Comparison of ENCODE assay signal across 15 cellular contexts in the genomic region with DNA sequence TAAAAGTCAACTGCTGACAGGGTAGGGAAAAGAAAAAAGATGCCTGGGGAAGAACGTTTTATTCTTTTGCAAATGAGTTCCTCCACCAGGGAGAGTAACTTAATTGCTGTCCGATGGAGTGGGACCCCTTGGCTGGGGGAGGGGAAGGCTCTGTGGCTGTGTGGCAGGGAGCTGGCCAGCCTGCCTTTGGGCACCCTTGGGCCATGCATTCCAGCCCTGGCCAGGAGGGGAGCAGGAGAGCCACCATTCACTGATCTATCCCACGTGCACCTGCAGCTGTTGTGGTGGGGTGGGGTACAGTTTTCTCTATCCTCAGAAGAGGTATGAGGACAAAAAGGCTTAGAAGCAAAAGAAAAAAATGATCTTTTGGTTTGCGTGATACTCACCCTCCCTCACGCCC.
DNase-seq lines count a peak whose midpoint lies in the region; ATAC-seq, FAIRE-seq and TF ChIP-seq lines count a peak whose summit lies in the region.
"Had no signal": no experiment of that assay in that cellular context is flagged by ENCODE, and none has a peak within 500 bp of the region (broad histone marks: within the 10 kb centered on the region; RNA-seq: fewer than 3 reads in every experiment).

No MANE protein-coding gene starts in this region.

- H2BK15ac ChIP-seq in H9 (ENCODE audit: low read depth, low read length) = no peak overlapping the region

- H3K36me3 ChIP-seq in keratinocyte (ENCODE audit: control insufficient read depth in 2 of 2, extremely low read depth in 1 of 2, insufficient read depth in 2 of 2, low read length in 2 of 2) (no peaks in the 10 kb centered on the region), ovary (no peaks in the 10 kb centered on the region), small intestine (ENCODE audit: control insufficient read depth in 2 of 2, insufficient read depth in 2 of 2, low read length in 2 of 2) (no peaks in the 10 kb centered on the region)
- H3K36me3 ChIP-seq: heart right ventricle had no signal

- no peaks in the 10 kb centered on the region; a peak in 1 of 7 replicates for H3K36me3 Mint-ChIP-seq in H9 (ENCODE audit: insufficient read depth in 1 of 3, low read depth in 3 of 3)

- H3K4me1 ChIP-seq in A549 (no peaks in the 10 kb centered on the region), H9 (ENCODE audit: insufficient read depth, low read length) (peaks cover 3% of the 10 kb centered on the region; the same call in 1 of the 2 replicates), keratinocyte (ENCODE audit: control insufficient read depth, extremely low read depth, insufficient read depth, low read length) (no peaks in the 10 kb centered on the region), ovary (ENCODE audit: insufficient read depth) (no peaks in the 10 kb centered on the region), small intestine (ENCODE audit: control insufficient read depth in 2 of 2, insufficient read depth in 1 of 2, low read depth in 1 of 2, low read length in 1 of 2) (no peaks in the 10 kb centered on the region)
- H3K4me1 ChIP-seq: Caco-2, heart right ventricle had no signal

- H3K9me3 ChIP-seq in A549 (no peaks in the 10 kb centered on the region), H9 (ENCODE audit: control insufficient read depth, low read depth, low read length) (no peaks in the 10 kb centered on the region), keratinocyte (ENCODE audit: control insufficient read depth, low read depth, low read length) (no peaks in the 10 kb centered on the region), ovary (no peaks in the 10 kb centered on the region), small intestine (ENCODE audit: control insufficient read depth, low read depth) (no peaks in the 10 kb centered on the region)
- H3K9me3 ChIP-seq: Caco-2, heart right ventricle had no signal

- intact Hi-C loops in ovary (cut with DNase I) = no loop called here

- H3K14ac ChIP-seq in H9 (ENCODE audit: insufficient read depth, low read length) = no peak overlapping the region

- H2BK5ac ChIP-seq in H9 (ENCODE audit: insufficient read length, low read length) = no peak overlapping the region

- H3K4me3 ChIP-seq in A549 (no peak overlapping the region), keratinocyte (ENCODE audit: control insufficient read depth in 2 of 3, extremely low read depth in 1 of 3, insufficient read depth in 2 of 3, low read depth in 1 of 3, low read length in 3 of 3) (no peak overlapping the region), ovary (no peak overlapping the region), small intestine (ENCODE audit: low read depth in 1 of 2, low read length in 2 of 2) (no peak overlapping the region)
- H3K4me3 ChIP-seq: heart right ventricle had no signal

- no peaks in the 10 kb centered on the region for H3K9me1 ChIP-seq in keratinocyte (ENCODE audit: control insufficient read depth, extremely low read depth, insufficient read depth, low read length)

- no peak overlapping the region for H2BK20ac ChIP-seq in H9 (ENCODE audit: low read depth, low read length, poor library complexity, severe bottlenecking)

- POLR2A ChIA-PET in A549 (lab: Yijun Ruan, JAX) = no interaction called here

- H3K9ac ChIP-seq in H9 (ENCODE audit: extremely low read depth, insufficient read length, low read length) (no peak overlapping the region), keratinocyte (ENCODE audit: control insufficient read depth, extremely low read depth, insufficient read depth, low read length) (no peak overlapping the region)

- WGBS in A549 (ENCODE audit: missing lambda C conversion rate) = 61% methylated on average over 5 of the region's 5 CpGs
- no CpG with 5 or more reads among the region's 5 CpGs for WGBS in H9 (ENCODE audit: extremely low coverage, insufficient read length, low lambda C conversion rate)
- WGBS in ovary, 3 donors = 52 to 65% (median 57%) methylated on average over 5 of the region's 5 CpGs
- 67 to 84% (median 80%) methylated on average over 5 of the region's 5 CpGs for WGBS in small intestine, 3 donors

- no peak overlapping the region for H2AK5ac ChIP-seq in H9 (ENCODE audit: insufficient read length, low read length)

- no peak overlapping the region for H3K56ac ChIP-seq in H9 (ENCODE audit: insufficient read length, low read depth, low read length)

- H3K4ac ChIP-seq in H9 (ENCODE audit: low read depth, low read length) = no peak overlapping the region

- dilution Hi-C loops in keratinocyte (cut with MboI; ENCODE audit: extremely low pct_ligation_motif_present, low sequenced_read_pairs) = no loop called here

- no peaks in the 10 kb centered on the region; the same call in 1 of the 2 replicates for H3K27me3 Mint-ChIP-seq in H9 (ENCODE audit: low read depth)
- H3K27me3 Mint-ChIP-seq: dendritic cell treated with granulocyte-macrophage colony-stimulating factor and Interleukin-4, amounts not matched to agents 40 ng/mL and 50 ng/mL, for 4 days had no signal

- DNase-seq in A549 (ENCODE audit: low read depth in 1 of 2, low spot score in 1 of 2) = no peak
- peak; percentile 88 for DNase-seq in H9
- peak; percentile 8 for DNase-seq in SK-MEL-5 (ENCODE audit: low read depth, low spot score)
- DNase-seq in keratinocyte (ENCODE audit: low read depth, low spot score) = no peak
- no peak for DNase-seq in ovary
- no peak for DNase-seq in small intestine
- DNase-seq: activated effector memory CD4-positive, alpha-beta T cell treated with anti-CD3 and anti-CD28 coated beads, Interleukin-2, amount 50 U/mL, for 16 hours; heart right ventricle; NCI-H1436 had no signal

- no peak overlapping the region for H3K27ac Mint-ChIP-seq in H9
- H3K27ac Mint-ChIP-seq: dendritic cell treated with granulocyte-macrophage colony-stimulating factor and Interleukin-4, amounts not matched to agents 40 ng/mL and 50 ng/mL, for 4 days had no signal

- ATAC-seq in A549 (peak; percentile 72 to 82; a peak in 5 of 6 replicates), HG03378 (IDR thresholded peaks at IDR 0.05; ENCODE audit: unreplicated experiment) (no peak), HG03097 (IDR thresholded peaks at IDR 0.05; ENCODE audit: low FRiP score, unreplicated experiment) (no peak)
- ATAC-seq: esophagus mucosa, left lobe of liver had no signal

- no peak overlapping the region for H2BK120ac ChIP-seq in H9 (ENCODE audit: low read depth, low read length, poor library complexity, severe bottlenecking)

- no peak overlapping the region for H3T11ph ChIP-seq in H9 (ENCODE audit: low read length)

- FAIRE-seq in A549 (lab: Jason Lieb, UNC) = no peak
- FAIRE-seq in keratinocyte (lab: Jason Lieb, UNC) = no peak
- FAIRE-seq in small intestine (lab: Jason Lieb, UNC) = no peak

- H3K79me2 ChIP-seq in H9 (ENCODE audit: insufficient read depth, low read length) (no peaks in the 10 kb centered on the region), keratinocyte (ENCODE audit: control insufficient read depth, insufficient read depth, low read length) (no peaks in the 10 kb centered on the region)

- no peak overlapping the region for H3K18ac ChIP-seq in H9 (ENCODE audit: insufficient read length, low read depth, low read length)

- H2AFZ ChIP-seq in H9 (ENCODE audit: low read length) = no peak overlapping the region
- no peak overlapping the region for H2AFZ ChIP-seq in keratinocyte (ENCODE audit: control insufficient read depth, low read length)

- no peaks in the 10 kb centered on the region for H3K79me1 ChIP-seq in H9 (ENCODE audit: insufficient read depth, low read depth, low read length, poor library complexity, severe bottlenecking)

- no peak for TF ChIP-seq RAD21 in A549 (conservative IDR thresholded peaks at IDR 0.05 in 1 of 2, IDR thresholded peaks at IDR 0.05 in 1 of 2)

- TF ChIP-seq POLR2A in A549 (IDR thresholded peaks at IDR 0.05; ENCODE audit: low read length) (no peak), ovary (IDR thresholded peaks at IDR 0.05) (no peak)

- no peak overlapping the region for H4K8ac ChIP-seq in H9 (replicated peaks; ENCODE audit: insufficient read length, low read depth, low read length)

- peak overlapping the region in 1 of 2 experiments; percentile 44; a peak in 1 of 5 replicates for H3K4me3 Mint-ChIP-seq in H9
- H3K4me3 Mint-ChIP-seq: dendritic cell treated with granulocyte-macrophage colony-stimulating factor and Interleukin-4, amounts not matched to agents 40 ng/mL and 50 ng/mL, for 4 days had no signal

- CTCF ChIA-PET in A549 (lab: Yijun Ruan, JAX) = no interaction called here

- no peaks in the 10 kb centered on the region for H3K9me3 Mint-ChIP-seq in H9
- H3K9me3 Mint-ChIP-seq: dendritic cell treated with granulocyte-macrophage colony-stimulating factor and Interleukin-4, amounts not matched to agents 40 ng/mL and 50 ng/mL, for 4 days had no signal

- TF ChIP-seq EP300 in A549 (IDR thresholded peaks at IDR 0.05) (no peak), ovary (IDR thresholded peaks at IDR 0.05) (no peak)

- H2BK12ac ChIP-seq in H9 (ENCODE audit: insufficient read length, low read depth, low read length) = no peak overlapping the region

- in situ Hi-C loops in SK-MEL-5 (cut with HindIII; ENCODE audit: low pct_unique_long_range_greater_than_20kb, low sequenced_read_pairs) = no loop called here

- H3K4me2 ChIP-seq in A549 = no peak overlapping the region
- no peak overlapping the region for H3K4me2 ChIP-seq in H9 (ENCODE audit: insufficient read depth, insufficient read length, low read length)
- no peak overlapping the region for H3K4me2 ChIP-seq in keratinocyte (ENCODE audit: control insufficient read depth, extremely low read depth, insufficient read depth, low read depth, low read length)

- H3K27ac ChIP-seq in A549 (no peak overlapping the region), H9 (ENCODE audit: insufficient read length, low read depth, low read length) (no peak overlapping the region), keratinocyte (ENCODE audit: control insufficient read depth, insufficient read depth, low read length) (no peak overlapping the region), ovary (no peak overlapping the region), small intestine (ENCODE audit: low read depth in 1 of 2, low read length in 1 of 2) (no peak overlapping the region)
- H3K27ac ChIP-seq: heart right ventricle had no signal

- no peak overlapping the region for H4K5ac ChIP-seq in H9 (ENCODE audit: insufficient read length, low read depth, low read length)

- H4K20me1 ChIP-seq in H9 (ENCODE audit: control insufficient read depth, insufficient read depth, insufficient read length) (no peaks in the 10 kb centered on the region), keratinocyte (ENCODE audit: control insufficient read depth, extremely low read depth, insufficient read depth, low read length) (no peaks in the 10 kb centered on the region)

- H3K23me2 ChIP-seq in H9 (ENCODE audit: insufficient read length, low read depth, low read length, poor library complexity, severe bottlenecking) = no peaks in the 10 kb centered on the region

- no peaks in the 10 kb centered on the region for H3K27me3 ChIP-seq in H9 (ENCODE audit: insufficient read depth, low read length)
- peaks cover 4% of the 10 kb centered on the region for H3K27me3 ChIP-seq in keratinocyte (ENCODE audit: control insufficient read depth, extremely low read depth, insufficient read depth, low read length)
- no peaks in the 10 kb centered on the region for H3K27me3 ChIP-seq in ovary
- no peaks in the 10 kb centered on the region for H3K27me3 ChIP-seq in small intestine (ENCODE audit: control insufficient read depth in 2 of 2, insufficient read depth in 2 of 2, low read length in 2 of 2)
- H3K27me3 ChIP-seq: heart right ventricle had no signal

- H3K4me1 Mint-ChIP-seq in H9 = peaks cover 35 to 36% of the 10 kb centered on the region in 2 experiments

- H4K91ac ChIP-seq in H9 (ENCODE audit: insufficient read length, low read depth, low read length) = no peak overlapping the region

- TF ChIP-seq CTCF in A549 (IDR thresholded peaks at IDR 0.05) (no peak), H9 (conservative IDR thresholded peaks at IDR 0.05) (peak; percentile 64), keratinocyte (optimal IDR thresholded peaks at IDR 0.05 in 1 of 3, IDR thresholded peaks at IDR 0.05 in 1 of 3, conservative IDR thresholded peaks at IDR 0.05 in 1 of 3; ENCODE audit: extremely low read depth in 1 of 3, insufficient read depth in 2 of 3, low read length in 3 of 3) (peak in 2 of 3 experiments; percentile 21 to 40), ovary (IDR thresholded peaks at IDR 0.05) (no peak)

- H3K23ac ChIP-seq in H9 (ENCODE audit: insufficient read length, low read depth, low read length) = no peak overlapping the region

Comparison
In these comparisons a context has a peak if more than half of its experiments do, and no peak if none do; other contexts are left out.
1. ATAC-seq: peak in A549 (2 of 2); none in HG03378 (single experiment) and HG03097 (single experiment).
2. DNase-seq: peak in H9 (single experiment) and SK-MEL-5 (single experiment); none in A549 (0 of 2), keratinocyte (single experiment), ovary (0 of 5) and small intestine (single experiment).
3. CTCF ChIP-seq: peak in H9 (single experiment) and keratinocyte (2 of 3); none in A549 (single experiment) and ovary (0 of 3).